ENCODE assay signal across 14 cellular contexts in the genomic region with DNA sequence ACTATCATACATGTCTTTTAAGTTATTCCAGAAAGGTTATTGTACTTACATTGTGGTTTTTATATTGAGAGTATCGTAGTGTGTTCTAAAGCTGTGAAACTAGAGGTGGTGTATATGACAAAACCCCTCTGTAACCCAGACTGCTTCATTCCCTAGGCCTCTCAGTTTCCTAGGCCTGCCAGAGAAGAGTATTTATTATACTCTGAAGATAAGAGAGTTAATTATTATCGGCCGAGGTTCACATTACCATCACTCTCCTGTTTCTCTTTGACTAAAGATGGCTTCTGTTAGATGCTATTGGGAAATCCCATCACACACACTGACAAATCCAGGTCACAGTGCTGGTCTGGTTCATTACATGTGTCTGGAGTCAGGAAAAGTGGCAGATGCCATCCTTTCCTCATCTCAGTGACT. TPM values are rescaled to one million over a fixed set of nuclear protein-coding genes. Genes with fewer than 3 reads are reported as not detected.
A peak's percentile ranks its signal among the peaks of the same experiment; 100 is the strongest.
DNase-seq lines count a peak whose midpoint lies in the region; ATAC-seq, FAIRE-seq and TF ChIP-seq lines count a peak whose summit lies in the region.
"Had no signal": no experiment of that assay in that cellular context is flagged by ENCODE, and none has a peak within 500 bp of the region (broad histone marks: within the 10 kb centered on the region; RNA-seq: fewer than 3 reads in every experiment).

No MANE protein-coding gene starts in this region.

- H4K20me1 ChIP-seq in Karpas-422 (ENCODE audit: insufficient read depth, low read depth, low read length): no peaks in the 10 kb centered on the region; the same call in 1 of the 2 replicates

- H2AFZ ChIP-seq in Karpas-422 (ENCODE audit: low read length): no peak overlapping the region

- TF ChIP-seq CTCF in adrenal gland (IDR thresholded peaks at IDR 0.05) (no peak), pancreas (IDR thresholded peaks at IDR 0.05) (no peak), omental fat pad (IDR thresholded peaks at IDR 0.05) (no peak), esophagus squamous epithelium (IDR thresholded peaks at IDR 0.05) (no peak)

- intact Hi-C loops in adrenal gland (cut with DNase I) (no loop called here), pancreas (cut with DNase I) (no loop called here), esophagus squamous epithelium (cut with DNase I) (no loop called here)

- H3K9me2 ChIP-seq in Karpas-422 (replicated peaks; ENCODE audit: insufficient read depth, low read length): no peaks in the 10 kb centered on the region

- H3K4me2 ChIP-seq in Karpas-422 (ENCODE audit: low read depth, low read length, poor library complexity, severe bottlenecking): no peak overlapping the region

- peaks cover 53 to 68% of the 10 kb centered on the region in 2 donors for H3K4me1 ChIP-seq in adrenal gland (replicated peaks in 1 of 2)
- peaks cover 6 to 31% (median 26%) of the 10 kb centered on the region in 3 donors for H3K4me1 ChIP-seq in pancreas
- no peaks in the 10 kb centered on the region; the same call in 1 of the 2 replicates for H3K4me1 ChIP-seq in Karpas-422 (ENCODE audit: low read length)
- H3K4me1 ChIP-seq in esophagus squamous epithelium: peaks cover 13 to 61% (median 34%) of the 10 kb centered on the region in 3 donors

- peak; percentile 64 for ATAC-seq in HG02840 (IDR thresholded peaks at IDR 0.05; ENCODE audit: low FRiP score, unreplicated experiment)
- ATAC-seq in pancreas: peak; percentile 35 to 72 (median 50)
- no peak for ATAC-seq in omental fat pad (ENCODE audit: low FRiP score)

- H3K27ac ChIP-seq in adrenal gland: peak overlapping the region; percentile 68 to 87 (median 75)
- peak overlapping the region in 2 of 4 donors; percentile 37 to 66 for H3K27ac ChIP-seq in pancreas
- no peak overlapping the region for H3K27ac ChIP-seq in Karpas-422 (ENCODE audit: low read length)
- H3K27ac ChIP-seq in esophagus squamous epithelium: no peak overlapping the region

- TF ChIP-seq POLR2A in adrenal gland (IDR thresholded peaks at IDR 0.05) (no peak), esophagus squamous epithelium (IDR thresholded peaks at IDR 0.05) (no peak)

- no peaks in the 10 kb centered on the region for H3K27me3 ChIP-seq in adrenal gland
- H3K27me3 ChIP-seq in pancreas: no peaks in the 10 kb centered on the region
- no peaks in the 10 kb centered on the region for H3K27me3 ChIP-seq in Karpas-422 (ENCODE audit: low read length)
- no peaks in the 10 kb centered on the region for H3K27me3 ChIP-seq in esophagus squamous epithelium

- no peak overlapping the region for H3K4me3 ChIP-seq in adrenal gland
- no peak overlapping the region for H3K4me3 ChIP-seq in pancreas
- no peak overlapping the region for H3K4me3 ChIP-seq in Karpas-422 (ENCODE audit: low read length)
- no peak overlapping the region for H3K4me3 ChIP-seq in esophagus squamous epithelium

- H3K9ac ChIP-seq in Karpas-422 (ENCODE audit: low read length): no peak overlapping the region

- DNase-seq in GM18507 (ENCODE audit: extremely low spot score, insufficient read length, low read depth) (no peak), adrenal gland (peak in 2 of 7 donors; percentile 72 to 83), pancreas (no peak), omental fat pad (ENCODE audit: low spot score) (no peak), Karpas-422 (no peak), esophagus squamous epithelium (lab: John Stamatoyannopoulos, UW) (no peak)
- DNase-seq in stimulated activated naive CD4-positive, alpha-beta T cell (lab: John Stamatoyannopoulos, UW): no peak
- DNase-seq: CD8-positive, alpha-beta memory T cell; MV-4-11; NCI-H526 treated with DMSO at 0.1 percent for 48 hours; stimulated activated CD4-positive, alpha-beta T cell treated with anti-CD3 and anti-CD28 coated beads, Interleukin-12 subunit alpha, Interleukin-12 subunit beta, amount 100 ng/mL, for 4 hours had no signal

- 23 to 39% (median 36%) methylated on average over 3 of the region's 3 CpGs for WGBS in adrenal gland, 4 donors
- WGBS in pancreas, 2 donors: 33 to 34% methylated on average over 3 of the region's 3 CpGs
- 87 to 89% methylated on average over 3 of the region's 3 CpGs for WGBS in esophagus squamous epithelium, 2 donors

- H3K9me3 ChIP-seq in adrenal gland (replicated peaks in 1 of 3) (no peaks in the 10 kb centered on the region), pancreas (no peaks in the 10 kb centered on the region), Karpas-422 (ENCODE audit: low read length) (no peaks in the 10 kb centered on the region), esophagus squamous epithelium (no peaks in the 10 kb centered on the region)

- peak; percentile 66 for FAIRE-seq in GM18507 (lab: Jason Lieb, UNC)
- no peak for FAIRE-seq in pancreas (lab: Jason Lieb, UNC)
- FAIRE-seq: colon had no signal

- peaks cover 0 to 37% of the 10 kb centered on the region in 2 donors for H3K36me3 ChIP-seq in adrenal gland (replicated peaks in 1 of 2)
- H3K36me3 ChIP-seq in pancreas: peaks cover 0 to 10% (median 0%) of the 10 kb centered on the region in 3 donors
- peaks cover 67% of the 10 kb centered on the region for H3K36me3 ChIP-seq in Karpas-422 (ENCODE audit: insufficient read depth, low read length)
- H3K36me3 ChIP-seq in esophagus squamous epithelium: peaks cover 0 to 72% (median 19%) of the 10 kb centered on the region in 3 donors

- H3K79me2 ChIP-seq in Karpas-422 (ENCODE audit: low read length): peaks cover 71% of the 10 kb centered on the region

RNA-seq across cellular contexts. Expression of a gene that starts 20.5 kb away (rescaled TPM):
- total RNA-seq in adrenal gland: 100 to 1,000 TPM in 4 of 8 donors, 10 to 100 TPM in 4; 72.9 to 214 (median 97.7) TPM
- polyA plus RNA-seq in adrenal gland: 10 to 100 TPM; 68.9 to 80.2 (median 73.4) TPM
- 10 to 100 TPM in 5 of 6 donors, 1 to 10 TPM in 1; 9.2 to 18.0 (median 13.0) TPM for total RNA-seq in pancreas
- 10 to 100 TPM; 18.8 to 21.8 TPM for polyA plus RNA-seq in pancreas
- 10 to 100 TPM; 31.7 to 47.7 (median 39.0) TPM for total RNA-seq in omental fat pad
- total RNA-seq in Karpas-422 (2014; rRNA removed; shearing (Covaris generic); ENCODE audit: low replicate concordance): 67.1 and 78.6 TPM in 2 replicates
- 10 to 100 TPM; 28.8 to 59.9 (median 47.6) TPM for total RNA-seq in esophagus squamous epithelium

RNA-seq across cellular contexts. Expression of a gene that starts 20.6 kb away (rescaled TPM):
- 100 to 1,000 TPM in 4 of 8 donors, 10 to 100 TPM in 4; 80.1 to 143 (median 99.2) TPM for total RNA-seq in adrenal gland
- 100 to 1,000 TPM in 1 of 3 donors, 10 to 100 TPM in 2; 30.1 to 148 (median 34.7) TPM for polyA plus RNA-seq in adrenal gland
- 10 to 100 TPM; 16.1 to 28.3 (median 20.8) TPM for total RNA-seq in pancreas
- polyA plus RNA-seq in pancreas: 10 to 100 TPM; 11.4 to 15.9 TPM
- 10 to 100 TPM; 72.0 to 99.8 (median 80.1) TPM for total RNA-seq in omental fat pad
- total RNA-seq in Karpas-422 (2014; rRNA removed; shearing (Covaris generic); ENCODE audit: low replicate concordance): 70.9 and 93.4 TPM in 2 replicates
- total RNA-seq in esophagus squamous epithelium: 10 to 100 TPM; 64.6 to 93.8 (median 73.0) TPM

RNA-seq across cellular contexts. Expression of a gene that starts 29.5 kb away (rescaled TPM):
- total RNA-seq in adrenal gland: 100 to 1,000 TPM in 3 of 8 donors, 10 to 100 TPM in 5; 20.7 to 110 (median 73.1) TPM
- 100 to 1,000 TPM in 2 of 3 donors, 1 to 10 TPM in 1; 5.1 to 251 (median 177) TPM for polyA plus RNA-seq in adrenal gland
- 10 to 100 TPM in 1 of 6 donors, 1 to 10 TPM in 5; 1.3 to 10.6 (median 5.5) TPM for total RNA-seq in pancreas
- polyA plus RNA-seq in pancreas: 10 to 100 TPM; 12.8 to 31.9 TPM
- total RNA-seq in omental fat pad: 100 to 1,000 TPM in 3 of 4 donors, 10 to 100 TPM in 1; 58.9 to 297 (median 125) TPM
- total RNA-seq in Karpas-422 (2014; rRNA removed; shearing (Covaris generic); ENCODE audit: low replicate concordance): not detected in 2 replicates
- total RNA-seq in esophagus squamous epithelium: 10 to 100 TPM in 1 of 4 donors, 1 to 10 TPM in 3; 4.3 to 28.8 (median 6.9) TPM
- total RNA-seq: activated T-helper 2 cell treated with anti-CD3 and anti-CD28 coated beads, Interferon-gamma antibody, Interleukin-2, Interleukin-4, amounts not matched to agents 10 μg/mL and 5 μg/mL and 100 μg/mL, durations not matched to agents 14 hours and 24 hours and 36 hours had no signal
- polyA plus RNA-seq: CD8-positive, alpha-beta memory T cell had no signal

Comparison
In these comparisons a context has a peak if more than half of its experiments do, and no peak if none do; other contexts are left out.
1. H3K27ac ChIP-seq: peak in adrenal gland (5 of 5); none in Karpas-422 (single experiment) and esophagus squamous epithelium (0 of 4).